In the genomic region with DNA sequence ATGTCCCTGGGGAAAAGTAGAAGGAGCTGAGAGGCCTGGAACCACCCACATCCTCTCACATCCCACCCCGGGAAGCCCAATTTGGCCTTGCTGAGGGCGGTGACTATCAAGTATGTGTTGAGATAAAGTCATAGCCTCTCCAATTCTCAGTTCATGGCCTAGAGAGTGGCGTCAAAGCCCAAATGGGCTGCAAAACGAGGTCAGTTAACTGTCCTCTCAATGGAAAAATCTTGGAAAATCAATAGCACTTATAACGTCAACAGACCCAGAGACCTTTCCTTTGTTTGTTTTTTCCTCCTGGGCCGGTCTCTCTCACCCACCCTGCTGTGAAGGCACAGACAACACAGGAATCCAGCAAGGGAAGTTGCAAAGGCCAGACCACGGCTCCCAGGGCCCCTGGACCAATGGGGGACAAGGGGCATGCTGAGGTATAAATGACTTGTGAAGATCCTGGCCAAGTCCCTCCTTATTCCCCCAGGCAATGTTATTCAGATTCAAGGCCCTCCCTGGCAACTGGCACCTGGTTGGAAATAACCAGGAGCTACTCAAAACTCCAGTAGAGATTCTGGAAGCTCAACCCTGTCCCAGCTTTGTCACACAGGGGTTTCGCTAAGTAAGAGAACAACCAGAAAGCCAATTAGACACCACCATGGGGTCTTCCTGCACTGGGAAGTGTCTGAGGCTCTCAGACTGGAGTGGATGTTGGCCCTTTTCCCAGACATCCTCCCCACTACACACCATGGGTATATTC, we compare ENCODE assay signal across 13 cellular contexts. TPM values are rescaled to one million over a fixed set of nuclear protein-coding genes. Genes with fewer than 3 reads are reported as not detected.
DNase-seq lines count a peak whose midpoint lies in the region; ATAC-seq, FAIRE-seq and TF ChIP-seq lines count a peak whose summit lies in the region.
"Had no signal": no experiment of that assay in that cellular context is flagged by ENCODE, and none has a peak within 500 bp of the region (broad histone marks: within the 10 kb centered on the region; RNA-seq: fewer than 3 reads in every experiment).

No MANE protein-coding gene starts in this region.

- peak overlapping the region; percentile 77 for H3K27ac Mint-ChIP-seq in endodermal cell
- H3K27ac Mint-ChIP-seq in osteocyte (ENCODE audit: unreplicated experiment), result peak overlapping the region; percentile 70
- no peak overlapping the region for H3K27ac Mint-ChIP-seq in activated naive CD4-positive, alpha-beta T cell treated with anti-CD3 and anti-CD28 coated beads, Interleukin-2, amount 10 ng/mL, durations not matched to agents 7 days and 5 days
- H3K27ac Mint-ChIP-seq: activated T-cell treated with anti-CD3 and anti-CD28 coated beads, Interleukin-2, amount 50 U/mL, for 24 hours had no signal

- CTCF ChIA-PET in activated naive CD4-positive, alpha-beta T cell treated with anti-CD3 and anti-CD28 coated beads, Interleukin-2, amount 10 ng/mL, durations not matched to agents 7 days and 5 days (lab: Charles Lee), result interaction anchor here (2.0 kb wide), 1 partner anchor 64 kb away, joined by 5 read pairs; no protein-coding TSS in a partner anchor

- DNase-seq in GM19239 (ENCODE audit: insufficient read length, low spot score) (no peak), NCI-H2227 treated with DMSO at 0.1 percent for 48 hours (lab: John Stamatoyannopoulos, UW) (peak; percentile 26), endodermal cell (peak; percentile 99), osteocyte (ENCODE audit: extremely low spot score, unreplicated experiment) (no peak)
- DNase-seq in activated naive CD4-positive, alpha-beta T cell treated with anti-CD3 and anti-CD28 coated beads, Interleukin-2, amount 10 ng/mL, durations not matched to agents 7 days and 5 days, result no peak
- DNase-seq: activated T-cell treated with anti-CD3 and anti-CD28 coated beads, Interleukin-2, amount 50 U/mL, for 24 hours; foreskin keratinocyte had no signal

- peaks cover 83% of the 10 kb centered on the region for H3K27me3 Mint-ChIP-seq in endodermal cell (ENCODE audit: insufficient read depth)
- no peaks in the 10 kb centered on the region for H3K27me3 Mint-ChIP-seq in osteocyte (ENCODE audit: unreplicated experiment)
- H3K27me3 Mint-ChIP-seq in activated naive CD4-positive, alpha-beta T cell treated with anti-CD3 and anti-CD28 coated beads, Interleukin-2, amount 10 ng/mL, durations not matched to agents 7 days and 5 days, result peaks cover 1% of the 10 kb centered on the region

- no peaks in the 10 kb centered on the region for H3K36me3 ChIP-seq in endodermal cell (ENCODE audit: control insufficient read depth, insufficient read depth, low read length)

- no peaks in the 10 kb centered on the region for H3K4me1 ChIP-seq in endodermal cell (ENCODE audit: control insufficient read depth, insufficient read depth, low read length)

- H3K9me3 Mint-ChIP-seq in endodermal cell (peaks cover 11% of the 10 kb centered on the region), osteocyte (ENCODE audit: unreplicated experiment) (no peaks in the 10 kb centered on the region)
- no peaks in the 10 kb centered on the region for H3K9me3 Mint-ChIP-seq in activated naive CD4-positive, alpha-beta T cell treated with anti-CD3 and anti-CD28 coated beads, Interleukin-2, amount 10 ng/mL, durations not matched to agents 7 days and 5 days
- H3K9me3 Mint-ChIP-seq: activated T-cell treated with anti-CD3 and anti-CD28 coated beads, Interleukin-2, amount 50 U/mL, for 24 hours had no signal

- peaks cover 26% of the 10 kb centered on the region for H3K4me1 Mint-ChIP-seq in endodermal cell
- H3K4me1 Mint-ChIP-seq in osteocyte (ENCODE audit: unreplicated experiment), result peaks cover 52% of the 10 kb centered on the region
- peaks cover 21% of the 10 kb centered on the region for H3K4me1 Mint-ChIP-seq in activated naive CD4-positive, alpha-beta T cell treated with anti-CD3 and anti-CD28 coated beads, Interleukin-2, amount 10 ng/mL, durations not matched to agents 7 days and 5 days

- no peak overlapping the region for H3K4me3 ChIP-seq in endodermal cell (ENCODE audit: low read length)
- H3K4me3 ChIP-seq: skin epidermis had no signal

- H3K4me3 Mint-ChIP-seq in endodermal cell (no peak overlapping the region), osteocyte (ENCODE audit: unreplicated experiment) (no peak overlapping the region)
- H3K4me3 Mint-ChIP-seq in activated naive CD4-positive, alpha-beta T cell treated with anti-CD3 and anti-CD28 coated beads, Interleukin-2, amount 10 ng/mL, durations not matched to agents 7 days and 5 days, result no peak overlapping the region
- H3K4me3 Mint-ChIP-seq: activated T-cell treated with anti-CD3 and anti-CD28 coated beads, Interleukin-2, amount 50 U/mL, for 24 hours had no signal

- H3K27me3 ChIP-seq in endodermal cell (ENCODE audit: control insufficient read depth, insufficient read depth, low read length, poor library complexity, severe bottlenecking), result peaks cover 51% of the 10 kb centered on the region
- H3K27me3 ChIP-seq: foreskin keratinocyte had no signal

- ATAC-seq in SK-N-SH treated with all-trans-retinoic acid at 6 μM for 48 hours, result no peak
- ATAC-seq in GM18520 (IDR thresholded peaks at IDR 0.05; ENCODE audit: unreplicated experiment), result no peak
- ATAC-seq in activated CD4-positive, CD25-positive, alpha-beta regulatory T cell treated with anti-CD3 and anti-CD28 coated beads, Interleukin-2, amount 50 U/mL, for 24 hours, result no peak
- ATAC-seq: foreskin keratinocyte had no signal

- no peak overlapping the region for H3K27ac ChIP-seq in endodermal cell (ENCODE audit: low read depth, low read length)
- H3K27ac ChIP-seq: foreskin keratinocyte, skin epidermis had no signal

- FAIRE-seq in GM19239 (lab: Jason Lieb, UNC), result peak; percentile 23
- FAIRE-seq: bronchial epithelial cell had no signal

- TF ChIP-seq CTCF in endodermal cell (conservative IDR thresholded peaks at IDR 0.05), result no peak
- no peak for TF ChIP-seq CTCF in osteocyte (IDR thresholded peaks at IDR 0.05)

- no peak overlapping the region for H3K9ac ChIP-seq in endodermal cell (ENCODE audit: extremely low read depth, low read length, poor library complexity, severe bottlenecking)

- H3K36me3 Mint-ChIP-seq in endodermal cell (ENCODE audit: low read depth), result no peaks in the 10 kb centered on the region
- no peaks in the 10 kb centered on the region for H3K36me3 Mint-ChIP-seq in osteocyte (ENCODE audit: unreplicated experiment)
- peaks cover under 1% of the 10 kb centered on the region for H3K36me3 Mint-ChIP-seq in activated naive CD4-positive, alpha-beta T cell treated with anti-CD3 and anti-CD28 coated beads, Interleukin-2, amount 10 ng/mL, durations not matched to agents 7 days and 5 days

- 30% methylated on average over 2 to 7 of the region's 8 CpGs for WGBS in endodermal cell (ENCODE audit: insufficient coverage in 1 of 2, insufficient read length in 1 of 2), 2 experiments

- no peaks in the 10 kb centered on the region for H3K9me3 ChIP-seq in endodermal cell (ENCODE audit: control insufficient read depth, low read length)

TF ChIP-seq in SK-N-SH treated with all-trans-retinoic acid at 6 μM for 48 hours, 23 proteins besides CTCF, POLR2A, EP300 and RAD21 (continues in another document):
- no peak for TF ChIP-seq BACH2 (CRISPR knock-in tag; IDR thresholded peaks at IDR 0.05; ENCODE audit: borderline replicate concordance)
- no peak for TF ChIP-seq TSHZ2 (CRISPR knock-in tag; IDR thresholded peaks at IDR 0.05)
- TF ChIP-seq, protein P1, sequence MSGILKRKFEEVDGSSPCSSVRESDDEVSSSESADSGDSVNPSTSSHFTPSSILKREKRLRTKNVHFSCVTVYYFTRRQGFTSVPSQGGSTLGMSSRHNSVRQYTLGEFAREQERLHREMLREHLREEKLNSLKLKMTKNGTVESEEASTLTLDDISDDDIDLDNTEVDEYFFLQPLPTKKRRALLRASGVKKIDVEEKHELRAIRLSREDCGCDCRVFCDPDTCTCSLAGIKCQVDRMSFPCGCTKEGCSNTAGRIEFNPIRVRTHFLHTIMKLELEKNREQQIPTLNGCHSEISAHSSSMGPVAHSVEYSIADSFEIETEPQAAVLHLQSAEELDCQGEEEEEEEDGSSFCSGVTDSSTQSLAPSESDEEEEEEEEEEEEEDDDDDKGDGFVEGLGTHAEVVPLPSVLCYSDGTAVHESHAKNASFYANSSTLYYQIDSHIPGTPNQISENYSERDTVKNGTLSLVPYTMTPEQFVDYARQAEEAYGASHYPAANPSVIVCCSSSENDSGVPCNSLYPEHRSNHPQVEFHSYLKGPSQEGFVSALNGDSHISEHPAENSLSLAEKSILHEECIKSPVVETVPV (CRISPR knock-in tag; IDR thresholded peaks at IDR 0.05), result no peak
- TF ChIP-seq ZNF70 (CRISPR knock-in tag; IDR thresholded peaks at IDR 0.05), result no peak
- no peak for TF ChIP-seq ZNF8 (CRISPR knock-in tag; IDR thresholded peaks at IDR 0.05)

RNA-seq across cellular contexts. Expression of gene TSC22D3, which starts 38.6 kb away (rescaled TPM):
- total RNA-seq in endodermal cell (10 to 100 TPM in 1 of 2 donors, 1 to 10 TPM in 1; 9.9 to 10.5 TPM), osteocyte (187 and 212 TPM in 2 replicates)
- polyA plus RNA-seq in endodermal cell (2013, experiment 1 of 2), result 28.2 TPM
- 22.4 TPM for polyA plus RNA-seq in endodermal cell (2013, experiment 2 of 2)

RNA-seq across cellular contexts. Expression of gene NCBP2L, which starts 40.6 kb away (rescaled TPM):
- total RNA-seq in endodermal cell (not detected), osteocyte (not detected in 2 replicates)
- not detected for polyA plus RNA-seq in endodermal cell (2013, experiment 1 of 2)
- not detected for polyA plus RNA-seq in endodermal cell (2013, experiment 2 of 2)
- total RNA-seq: bronchial epithelial cell, foreskin keratinocyte had no signal
- polyA plus RNA-seq: BJ, foreskin keratinocyte had no signal

Comparison
In these comparisons a context has a peak if more than half of its experiments do, and no peak if none do; other contexts are left out.
1. DNase-seq: peak in NCI-H2227 treated with DMSO at 0.1 percent for 48 hours (single experiment) and endodermal cell (single experiment); none in GM19239 (single experiment), osteocyte (single experiment) and activated naive CD4-positive, alpha-beta T cell treated with anti-CD3 and anti-CD28 coated beads, Interleukin-2, amount 10 ng/mL, durations not matched to agents 7 days and 5 days (single experiment).
2. RNA of gene TSC22D3, which starts 38.6 kb away (total RNA-seq): 187 to 212 TPM in osteocyte; 9.9 to 10.5 TPM in endodermal cell; every median in the first group is over 10 times any median in the second.